In genomic region chr9:113590991-113591898, GRCh38 we compare ENCODE assay signal across 8 cellular contexts.
DNase-seq lines count a peak whose midpoint lies in the region; ATAC-seq, FAIRE-seq and TF ChIP-seq lines count a peak whose summit lies in the region.

No MANE protein-coding gene starts in this region.

- H3K27me3 Mint-ChIP-seq in activated T-helper 17 cell treated with anti-CD3 and anti-CD28 coated beads, Interleukin-2, amount 50 U/mL, for 72 hours, result no peaks in the 10 kb centered on the region

- H3K4me3 ChIP-seq in osteoblast (ENCODE audit: insufficient read depth, low read length), result no peak overlapping the region
- H3K4me3 ChIP-seq in vagina, result no peak overlapping the region

- peaks cover 19% of the 10 kb centered on the region for H3K4me1 ChIP-seq in osteoblast (ENCODE audit: insufficient read depth, low read length)
- peaks cover 56% of the 10 kb centered on the region for H3K4me1 ChIP-seq in vagina

- TF ChIP-seq CTCF in osteoblast (IDR thresholded peaks at IDR 0.05; ENCODE audit: extremely low read depth, low read depth, low read length), result peak; percentile 93
- TF ChIP-seq CTCF in vagina (IDR thresholded peaks at IDR 0.05), result peak; percentile 78 to 94 (median 90)

- H3K36me3 Mint-ChIP-seq in activated T-helper 17 cell treated with anti-CD3 and anti-CD28 coated beads, Interleukin-2, amount 50 U/mL, for 72 hours (ENCODE audit: low read depth), result peaks cover 76% of the 10 kb centered on the region

- peaks cover 26% of the 10 kb centered on the region for H3K79me2 ChIP-seq in osteoblast (ENCODE audit: insufficient read depth, low read length)

- H3K27me3 ChIP-seq in osteoblast (ENCODE audit: insufficient read depth, low read length) (no peaks in the 10 kb centered on the region), vagina (no peaks in the 10 kb centered on the region)

- intact Hi-C loops in vagina (cut with DNase I), result no loop called here

- peaks cover 23% of the 10 kb centered on the region for H4K20me1 ChIP-seq in osteoblast (ENCODE audit: insufficient read depth, low read length)

- peaks cover 24% of the 10 kb centered on the region for H3K4me1 Mint-ChIP-seq in activated T-helper 17 cell treated with anti-CD3 and anti-CD28 coated beads, Interleukin-2, amount 50 U/mL, for 72 hours

- ATAC-seq in GM19025 (IDR thresholded peaks at IDR 0.05; ENCODE audit: low read depth, unreplicated experiment), result peak; percentile 40
- ATAC-seq in activated T-helper 17 cell treated with anti-CD3 and anti-CD28 coated beads, Interleukin-2, amount 50 U/mL, for 72 hours (replicated peaks), result peak; percentile 77

- peak overlapping the region; percentile 81 for H3K27ac Mint-ChIP-seq in activated T-helper 17 cell treated with anti-CD3 and anti-CD28 coated beads, Interleukin-2, amount 50 U/mL, for 72 hours

- H3K4me2 ChIP-seq in osteoblast (ENCODE audit: insufficient read depth, low read length), result no peak overlapping the region

- no peaks in the 10 kb centered on the region for H3K9me3 Mint-ChIP-seq in activated T-helper 17 cell treated with anti-CD3 and anti-CD28 coated beads, Interleukin-2, amount 50 U/mL, for 72 hours

- FAIRE-seq in RCC 7860 (lab: Jason Lieb, UNC) (peak; percentile 66), frontal cortex (lab: Jason Lieb, UNC) (no peak)

- H2AFZ ChIP-seq in osteoblast (ENCODE audit: low read length), result no peak overlapping the region

- DNase-seq in C1 segment of cervical spinal cord (lab: John Stamatoyannopoulos, UW) (peak in 11 of 14 donors; percentile 22 to 84 (median 66)), HT-29 (ENCODE audit: low spot score) (peak; percentile 87), RCC 7860 (ENCODE audit: low spot score) (peak; percentile 75), frontal cortex (ENCODE audit: low spot score in 2 of 2) (peak; percentile 61 to 80), osteoblast (ENCODE audit: insufficient read length, low spot score, missing footprints) (peak; percentile 92), vagina (ENCODE audit: extremely low spot score in 2 of 2) (no peak)

- peaks cover 15% of the 10 kb centered on the region for H3K36me3 ChIP-seq in osteoblast (ENCODE audit: insufficient read depth, low read length)
- peaks cover 0 to 10% of the 10 kb centered on the region in 2 donors for H3K36me3 ChIP-seq in vagina

- H3K4me3 Mint-ChIP-seq in activated T-helper 17 cell treated with anti-CD3 and anti-CD28 coated beads, Interleukin-2, amount 50 U/mL, for 72 hours, result no peak overlapping the region

- H3K27ac ChIP-seq in osteoblast (ENCODE audit: low read depth, low read length), result no peak overlapping the region
- H3K27ac ChIP-seq in vagina, result peak overlapping the region; percentile 28

- no peak for TF ChIP-seq POLR2A in vagina (IDR thresholded peaks at IDR 0.05)

- H3K9me3 ChIP-seq in osteoblast (ENCODE audit: low read depth, low read length), result no peaks in the 10 kb centered on the region
- H3K9me3 ChIP-seq in vagina, result no peaks in the 10 kb centered on the region

Comparison
In these comparisons a context has a peak if more than half of its experiments do, and no peak if none do; other contexts are left out.
1. DNase-seq: peak in C1 segment of cervical spinal cord (11 of 14), HT-29 (single experiment), RCC 7860 (single experiment), frontal cortex (2 of 2) and osteoblast (single experiment); none in vagina (0 of 2).